In the genomic region with DNA sequence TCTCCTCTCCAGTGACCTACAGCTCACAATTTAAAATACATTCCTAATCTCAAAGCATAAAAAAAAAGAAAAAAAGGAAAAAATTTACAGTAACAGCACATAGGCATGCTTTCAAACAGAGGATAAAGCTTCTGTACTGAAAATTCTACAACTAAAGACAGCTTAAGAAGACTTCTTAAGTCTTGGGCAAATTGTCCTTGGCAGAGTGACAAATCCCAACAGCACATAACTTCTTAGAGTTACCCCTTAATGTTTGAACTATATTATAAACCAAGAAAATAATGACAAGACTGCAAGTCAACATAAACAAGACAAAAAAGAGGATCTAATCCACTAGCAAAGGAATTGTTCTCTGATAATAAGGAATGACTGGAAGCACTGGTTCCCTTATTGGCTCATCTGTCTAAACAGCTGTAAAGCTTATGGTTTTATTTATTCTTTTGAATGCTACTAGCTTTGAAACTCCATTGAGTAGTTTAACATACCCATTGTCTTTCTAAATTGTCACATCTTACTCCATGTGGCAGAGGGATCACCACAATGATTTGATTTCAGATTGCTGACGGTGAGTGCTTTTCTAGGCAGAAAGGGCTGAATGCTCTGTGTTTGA, we compare ENCODE assay signal across 25 cellular contexts.
"Had no signal": no experiment of that assay in that cellular context is flagged by ENCODE, and none has a peak within 500 bp of the region (broad histone marks: within the 10 kb centered on the region; RNA-seq: fewer than 3 reads in every experiment).

No MANE protein-coding gene starts in this region.

- H3K4me1 ChIP-seq: heart left ventricle, left lung, lower lobe of right lung, parathyroid adenoma, stomach, testis, thyroid gland, transverse colon, upper lobe of left lung had no signal

- H3K27ac ChIP-seq: heart left ventricle, left lung, lower lobe of right lung, neutrophil, parathyroid adenoma, skin epidermis, stomach, testis, thyroid gland, transverse colon, upper lobe of left lung had no signal

- H3K4me3 ChIP-seq: heart left ventricle, left lung, lower lobe of right lung, skin epidermis, stomach, testis, thyroid gland, transverse colon, upper lobe of left lung had no signal

- H3K27me3 Mint-ChIP-seq: naive thymus-derived CD8-positive, alpha-beta T cell; stimulated activated naive B cell treated with anti-CD40 and anti-IgM and Interleukin-4, amounts not matched to agents 10 μg/mL and 1 μg/mL and 100 μg/mL, for 72 hours had no signal

- H3K27me3 ChIP-seq: heart left ventricle, left lung, neutrophil, stomach, testis, thyroid gland, transverse colon, upper lobe of left lung had no signal

- H3K9ac ChIP-seq: parathyroid adenoma had no signal

- DNase-seq: heart left ventricle; left colon; left lung; lower lobe of right lung; mammary epithelial cell; mesenchymal stem cell; naive thymus-derived CD8-positive, alpha-beta T cell; occipital lobe; right cardiac atrium; stimulated activated CD4-positive, alpha-beta T cell treated with anti-CD3 and anti-CD28 coated beads, Interleukin-12 subunit alpha, Interleukin-12 subunit beta, amount 100 ng/mL, for 4 hours; stimulated activated CD4-positive, alpha-beta T cell treated with anti-CD3 and anti-CD28 coated beads, Interleukin-15, amount 100 ng/mL, for 24 hours; stimulated activated CD4-positive, alpha-beta T cell treated with anti-CD3 and anti-CD28 coated beads, Interleukin-2, amount 100 ng/mL, for 24 hours; stimulated activated CD4-positive, alpha-beta T cell treated with anti-CD3 and anti-CD28 coated beads, Interleukin-4, amount 100 ng/mL, for 1 hour; stimulated activated naive B cell treated with anti-CD40 and anti-IgM and Interleukin-4, amounts not matched to agents 10 μg/mL and 1 μg/mL and 100 μg/mL, for 72 hours; stimulated activated naive CD8-positive, alpha-beta T cell treated with anti-CD3 and anti-CD28 coated beads, Interleukin-15, Interleukin-2, amounts not matched to agents 100 U/mL and 50 U/mL, for 24 hours; stomach; testis; thyroid gland; transverse colon; upper lobe of left lung had no signal

- H3K79me2 ChIP-seq: parathyroid adenoma had no signal

- H3K27ac Mint-ChIP-seq: naive thymus-derived CD8-positive, alpha-beta T cell; nephron; stimulated activated naive B cell treated with anti-CD40 and anti-IgM and Interleukin-4, amounts not matched to agents 10 μg/mL and 1 μg/mL and 100 μg/mL, for 72 hours had no signal

- H3K9me3 ChIP-seq: left lung, neutrophil, testis, thyroid gland, transverse colon, upper lobe of left lung had no signal

- H3K36me3 ChIP-seq: heart left ventricle, left lung, lower lobe of right lung, neutrophil, stomach, thyroid gland, transverse colon, upper lobe of left lung had no signal

- H3K36me3 Mint-ChIP-seq: stimulated activated naive B cell treated with anti-CD40 and anti-IgM and Interleukin-4, amounts not matched to agents 10 μg/mL and 1 μg/mL and 100 μg/mL, for 72 hours had no signal

- H2AFZ ChIP-seq: parathyroid adenoma had no signal

- H3K9me3 Mint-ChIP-seq: nephron had no signal

- H3K4me3 Mint-ChIP-seq: naive thymus-derived CD8-positive, alpha-beta T cell; nephron; neural crest cell; stimulated activated naive B cell treated with anti-CD40 and anti-IgM and Interleukin-4, amounts not matched to agents 10 μg/mL and 1 μg/mL and 100 μg/mL, for 72 hours had no signal

- H3K4me1 Mint-ChIP-seq: naive thymus-derived CD8-positive, alpha-beta T cell; nephron; neural crest cell; stimulated activated naive B cell treated with anti-CD40 and anti-IgM and Interleukin-4, amounts not matched to agents 10 μg/mL and 1 μg/mL and 100 μg/mL, for 72 hours had no signal
